Comparison of ENCODE assay signal across 10 cellular contexts in genomic region chrX:69152398-69152797, GRCh38. TPM values are rescaled to one million over a fixed set of nuclear protein-coding genes. Genes with fewer than 3 reads are reported as not detected.
DNase-seq lines count a peak whose midpoint lies in the region; ATAC-seq and TF ChIP-seq lines count a peak whose summit lies in the region.
"Had no signal": no experiment of that assay in that cellular context is flagged by ENCODE, and none has a peak within 500 bp of the region (broad histone marks: within the 10 kb centered on the region; RNA-seq: fewer than 3 reads in every experiment).

No MANE protein-coding gene starts in this region.

- H3K4me3 ChIP-seq in coronary artery: no peak overlapping the region
- H3K4me3 ChIP-seq in osteoblast (ENCODE audit: insufficient read depth, low read length): no peak overlapping the region

- no peaks in the 10 kb centered on the region for H3K36me3 Mint-ChIP-seq in glutamatergic neuron (ENCODE audit: unreplicated experiment)

- no peak overlapping the region for H3K27ac Mint-ChIP-seq in glutamatergic neuron (ENCODE audit: unreplicated experiment)
- H3K27ac Mint-ChIP-seq: activated T-cell treated with anti-CD3 and anti-CD28 coated beads, Interleukin-2, amount 50 U/mL, for 24 hours had no signal

- no peaks in the 10 kb centered on the region for H3K9me3 ChIP-seq in osteoblast (ENCODE audit: low read depth, low read length)

- H3K27ac ChIP-seq in coronary artery (no peak overlapping the region), osteoblast (ENCODE audit: low read depth, low read length) (no peak overlapping the region)

- no peaks in the 10 kb centered on the region for H3K4me1 ChIP-seq in osteoblast (ENCODE audit: insufficient read depth, low read length)

- H4K20me1 ChIP-seq in osteoblast (ENCODE audit: insufficient read depth, low read length): peaks cover 5% of the 10 kb centered on the region

- no peak overlapping the region for H3K4me3 Mint-ChIP-seq in glutamatergic neuron (ENCODE audit: unreplicated experiment)
- H3K4me3 Mint-ChIP-seq: activated T-cell treated with anti-CD3 and anti-CD28 coated beads, Interleukin-2, amount 50 U/mL, for 24 hours had no signal

- H2AFZ ChIP-seq in osteoblast (ENCODE audit: low read length): no peak overlapping the region

- no peak overlapping the region for H3K4me2 ChIP-seq in osteoblast (ENCODE audit: insufficient read depth, low read length)

- H3K36me3 ChIP-seq in osteoblast (ENCODE audit: insufficient read depth, low read length): no peaks in the 10 kb centered on the region

- no peaks in the 10 kb centered on the region for H3K4me1 Mint-ChIP-seq in glutamatergic neuron (ENCODE audit: low read depth, unreplicated experiment)

- H3K27me3 Mint-ChIP-seq in glutamatergic neuron (ENCODE audit: unreplicated experiment): no peaks in the 10 kb centered on the region

- TF ChIP-seq CTCF in coronary artery (IDR thresholded peaks at IDR 0.05) (no peak), osteoblast (IDR thresholded peaks at IDR 0.05; ENCODE audit: extremely low read depth, low read depth, low read length) (no peak), glutamatergic neuron (IDR thresholded peaks at IDR 0.05; ENCODE audit: partially characterized antibody, unreplicated experiment) (no peak)

- DNase-seq in DMS79 treated with DMSO at 0.1 percent for 48 hours (lab: John Stamatoyannopoulos, UW): peak; percentile 19
- DNase-seq in NCI-H1436 treated with DMSO at 0.1 percent for 48 hours (lab: John Stamatoyannopoulos, UW): peak; percentile 47
- DNase-seq in coronary artery (ENCODE audit: low spot score): peak; percentile 47
- DNase-seq in osteoblast (ENCODE audit: insufficient read length, low spot score, missing footprints): peak; percentile 82
- no peak for DNase-seq in effector CD4-positive, alpha-beta T cell
- DNase-seq in NCI-H446 treated with DMSO at 0.1 percent for 48 hours (lab: John Stamatoyannopoulos, UW): no peak
- no peak for DNase-seq in glutamatergic neuron
- DNase-seq: activated T-cell treated with anti-CD3 and anti-CD28 coated beads, Interleukin-2, amount 50 U/mL, for 24 hours; cortex of kidney had no signal

- H3K79me2 ChIP-seq in osteoblast (ENCODE audit: insufficient read depth, low read length): no peaks in the 10 kb centered on the region

- ATAC-seq in GM19035 (IDR thresholded peaks at IDR 0.05; ENCODE audit: unreplicated experiment): no peak

- H3K9me3 Mint-ChIP-seq in glutamatergic neuron (ENCODE audit: unreplicated experiment): peaks cover 3% of the 10 kb centered on the region
- H3K9me3 Mint-ChIP-seq: activated T-cell treated with anti-CD3 and anti-CD28 coated beads, Interleukin-2, amount 50 U/mL, for 24 hours had no signal

- H3K27me3 ChIP-seq in osteoblast (ENCODE audit: insufficient read depth, low read length): peaks cover 30% of the 10 kb centered on the region

RNA-seq across cellular contexts. Expression of gene PJA1, which starts 12.9 kb away (rescaled TPM):
- total RNA-seq in osteoblast: 19.4 and 21.0 TPM in 2 replicates
- total RNA-seq in glutamatergic neuron (ENCODE audit: unreplicated experiment): 54.9 TPM

Comparison
In these comparisons a context has a peak if more than half of its experiments do, and no peak if none do; other contexts are left out.
1. DNase-seq: peak in DMS79 treated with DMSO at 0.1 percent for 48 hours (single experiment), NCI-H1436 treated with DMSO at 0.1 percent for 48 hours (single experiment), coronary artery (single experiment) and osteoblast (single experiment); none in effector CD4-positive, alpha-beta T cell (single experiment), NCI-H446 treated with DMSO at 0.1 percent for 48 hours (single experiment) and glutamatergic neuron (single experiment).